Comparison of ENCODE assay signal across 1 cellular context in genomic region chr5:155460501-155460931, GRCh38.
TF ChIP-seq lines count a peak whose summit lies in the region.

No MANE protein-coding gene starts in this region.

TF ChIP-seq in HepG2, 621 proteins besides CTCF, POLR2A, EP300 and RAD21 (continued from another document and continues in another):
- TF ChIP-seq ZSCAN5A (CRISPR knock-in tag; IDR thresholded peaks at IDR 0.05; ENCODE audit: borderline replicate concordance) = 0 out of 2 replicates have a peak, but pooled peaks have one; percentile 53
- peak; percentile 92 for TF ChIP-seq TBX3 (IDR thresholded peaks at IDR 0.05; ENCODE audit: borderline replicate concordance)
- TF ChIP-seq ZSCAN29 (CRISPR knock-in tag; conservative IDR thresholded peaks at IDR 0.05) = no peak
- no peak for TF ChIP-seq ZNF318 (CRISPR knock-in tag; IDR thresholded peaks at IDR 0.05)
- no peak for TF ChIP-seq ZNF337 (CRISPR knock-in tag; IDR thresholded peaks at IDR 0.05; ENCODE audit: borderline replicate concordance, low read depth)
- TF ChIP-seq ZNF792 (CRISPR knock-in tag; IDR thresholded peaks at IDR 0.05) = 0 out of 2 replicates have a peak, but pooled peaks have one; percentile 44
- TF ChIP-seq ZNF512 (CRISPR knock-in tag; IDR thresholded peaks at IDR 0.05) = no peak
- TF ChIP-seq ZNF160 (CRISPR knock-in tag; IDR thresholded peaks at IDR 0.05) = no peak
- TF ChIP-seq KDM5B (CRISPR knock-in tag; IDR thresholded peaks at IDR 0.05; ENCODE audit: borderline replicate concordance) = no peak
- TF ChIP-seq SOX5 (CRISPR knock-in tag; IDR thresholded peaks at IDR 0.05; ENCODE audit: borderline replicate concordance) = peak; percentile 87
- no peak for TF ChIP-seq GABPA (IDR thresholded peaks at IDR 0.05; ENCODE audit: low read depth, low read length)
- peak; percentile 53; the same call in 1 of the 2 replicates for TF ChIP-seq GABPA (CRISPR knock-in tag; IDR thresholded peaks at IDR 0.05; ENCODE audit: low read depth)
- TF ChIP-seq NR2C2 (CRISPR knock-in tag; IDR thresholded peaks at IDR 0.05; ENCODE audit: borderline replicate concordance) = no peak; the same call in 1 of the 2 replicates
- no peak for TF ChIP-seq ZNF10 (CRISPR knock-in tag; IDR thresholded peaks at IDR 0.05; ENCODE audit: borderline replicate concordance, low read depth)
- TF ChIP-seq ZBTB49 (CRISPR knock-in tag; IDR thresholded peaks at IDR 0.05; ENCODE audit: borderline replicate concordance) = no peak
- peak; percentile 63; the same call in 1 of the 2 replicates for TF ChIP-seq MIER3 (CRISPR knock-in tag; IDR thresholded peaks at IDR 0.05; ENCODE audit: borderline replicate concordance)
- TF ChIP-seq HHEX (CRISPR knock-in tag; IDR thresholded peaks at IDR 0.05) = peak; percentile 77; the same call in 1 of the 2 replicates
- TF ChIP-seq ZNF256 (CRISPR knock-in tag; conservative IDR thresholded peaks at IDR 0.05) = no peak
- TF ChIP-seq ZNF710 (CRISPR knock-in tag; IDR thresholded peaks at IDR 0.05; ENCODE audit: borderline replicate concordance) = peak; percentile 98
- peak; percentile 75 for TF ChIP-seq HNF1A (IDR thresholded peaks at IDR 0.05; ENCODE audit: low read depth)
- peak; percentile 63; the same call in 1 of the 2 replicates for TF ChIP-seq HNF1A (CRISPR knock-in tag; IDR thresholded peaks at IDR 0.05; ENCODE audit: borderline replicate concordance)
- no peak for TF ChIP-seq ZNF83 (CRISPR knock-in tag; IDR thresholded peaks at IDR 0.05; ENCODE audit: borderline replicate concordance)
- no peak for TF ChIP-seq CC2D1A (CRISPR knock-in tag; IDR thresholded peaks at IDR 0.05)
- TF ChIP-seq ZNF224 (CRISPR knock-in tag; IDR thresholded peaks at IDR 0.05) = no peak
- peak; percentile 79; the same call in 1 of the 2 replicates for TF ChIP-seq ZNF670 (CRISPR knock-in tag; IDR thresholded peaks at IDR 0.05; ENCODE audit: borderline replicate concordance)
- peak; percentile 94 for TF ChIP-seq JUND (CRISPR knock-in tag; IDR thresholded peaks at IDR 0.05)
- no peak for TF ChIP-seq ZMAT3 (CRISPR knock-in tag; conservative IDR thresholded peaks at IDR 0.05)
- TF ChIP-seq MIXL1 (CRISPR knock-in tag; IDR thresholded peaks at IDR 0.05) = peak; percentile 97
- TF ChIP-seq PAWR (CRISPR knock-in tag; IDR thresholded peaks at IDR 0.05; ENCODE audit: borderline replicate concordance) = no peak
- TF ChIP-seq TEAD3 (CRISPR knock-in tag; optimal IDR thresholded peaks at IDR 0.05; ENCODE audit: borderline replicate concordance) = peak; percentile 90
- TF ChIP-seq RBFOX2 (IDR thresholded peaks at IDR 0.05; ENCODE audit: low read depth, low read length) = no peak
- TF ChIP-seq ZFP36L1 (CRISPR knock-in tag; IDR thresholded peaks at IDR 0.05) = no peak
- TF ChIP-seq ZNF629 (CRISPR knock-in tag; conservative IDR thresholded peaks at IDR 0.05) = no peak
- no peak for TF ChIP-seq ZNF777 (CRISPR knock-in tag; IDR thresholded peaks at IDR 0.05)
- peak; percentile 94 for TF ChIP-seq HNF4A (CRISPR knock-in tag; IDR thresholded peaks at IDR 0.05)
- TF ChIP-seq E2F2 (CRISPR knock-in tag; IDR thresholded peaks at IDR 0.05; ENCODE audit: borderline replicate concordance) = no peak
- TF ChIP-seq JUNB (CRISPR knock-in tag; IDR thresholded peaks at IDR 0.05; ENCODE audit: borderline replicate concordance) = peak; percentile 96
- TF ChIP-seq RORA (CRISPR knock-in tag; IDR thresholded peaks at IDR 0.05) = no peak
- peak in 1 of 2 experiments; percentile 81; a peak in 2 of 4 replicates for TF ChIP-seq ATF4 (CRISPR knock-in tag; IDR thresholded peaks at IDR 0.05)
